Comparison of ENCODE assay signal across 13 cellular contexts in genomic region chr4:28702571-28702970, GRCh38.
"Had no signal": no experiment of that assay in that cellular context is flagged by ENCODE, and none has a peak within 500 bp of the region (broad histone marks: within the 10 kb centered on the region; RNA-seq: fewer than 3 reads in every experiment).

No MANE protein-coding gene starts in this region.

- H3K27me3 ChIP-seq: body of pancreas, neutrophil, thyroid gland had no signal

- H3K27me3 Mint-ChIP-seq: activated T-helper 17 cell treated with anti-CD3 and anti-CD28 coated beads, Interleukin-2, amount 50 U/mL, for 72 hours had no signal

- H3K27ac Mint-ChIP-seq: activated naive CD4-positive, alpha-beta T cell treated with anti-CD3 and anti-CD28 coated beads for 36 hours; activated T-helper 17 cell treated with anti-CD3 and anti-CD28 coated beads, Interleukin-2, amount 50 U/mL, for 72 hours had no signal

- H3K27ac ChIP-seq: body of pancreas, neutrophil, skin epidermis, thyroid gland had no signal

- H3K4me1 Mint-ChIP-seq: activated T-helper 17 cell treated with anti-CD3 and anti-CD28 coated beads, Interleukin-2, amount 50 U/mL, for 72 hours had no signal

- DNase-seq: activated CD4-positive, alpha-beta T cell treated with anti-CD3 and anti-CD28 coated beads for 48 hours; activated naive CD4-positive, alpha-beta T cell treated with anti-CD3 and anti-CD28 coated beads for 36 hours; body of pancreas; central memory CD4-positive, alpha-beta T cell; foreskin fibroblast; left colon; midbrain; thyroid gland had no signal

- H3K4me3 Mint-ChIP-seq: activated naive CD4-positive, alpha-beta T cell treated with anti-CD3 and anti-CD28 coated beads for 36 hours; activated T-helper 17 cell treated with anti-CD3 and anti-CD28 coated beads, Interleukin-2, amount 50 U/mL, for 72 hours had no signal

- ATAC-seq: activated T-helper 17 cell treated with anti-CD3 and anti-CD28 coated beads, Interleukin-2, amount 50 U/mL, for 72 hours; body of pancreas; esophagus mucosa; left colon had no signal

- H3K4me3 ChIP-seq: body of pancreas, lung, skin epidermis, thyroid gland had no signal

- H3K9me3 ChIP-seq: body of pancreas, neutrophil, thyroid gland had no signal

- H3K36me3 ChIP-seq: neutrophil, thyroid gland had no signal

- H3K4me1 ChIP-seq: body of pancreas, thyroid gland had no signal
